Comparison of ENCODE assay signal across 8 cellular contexts in the genomic region with DNA sequence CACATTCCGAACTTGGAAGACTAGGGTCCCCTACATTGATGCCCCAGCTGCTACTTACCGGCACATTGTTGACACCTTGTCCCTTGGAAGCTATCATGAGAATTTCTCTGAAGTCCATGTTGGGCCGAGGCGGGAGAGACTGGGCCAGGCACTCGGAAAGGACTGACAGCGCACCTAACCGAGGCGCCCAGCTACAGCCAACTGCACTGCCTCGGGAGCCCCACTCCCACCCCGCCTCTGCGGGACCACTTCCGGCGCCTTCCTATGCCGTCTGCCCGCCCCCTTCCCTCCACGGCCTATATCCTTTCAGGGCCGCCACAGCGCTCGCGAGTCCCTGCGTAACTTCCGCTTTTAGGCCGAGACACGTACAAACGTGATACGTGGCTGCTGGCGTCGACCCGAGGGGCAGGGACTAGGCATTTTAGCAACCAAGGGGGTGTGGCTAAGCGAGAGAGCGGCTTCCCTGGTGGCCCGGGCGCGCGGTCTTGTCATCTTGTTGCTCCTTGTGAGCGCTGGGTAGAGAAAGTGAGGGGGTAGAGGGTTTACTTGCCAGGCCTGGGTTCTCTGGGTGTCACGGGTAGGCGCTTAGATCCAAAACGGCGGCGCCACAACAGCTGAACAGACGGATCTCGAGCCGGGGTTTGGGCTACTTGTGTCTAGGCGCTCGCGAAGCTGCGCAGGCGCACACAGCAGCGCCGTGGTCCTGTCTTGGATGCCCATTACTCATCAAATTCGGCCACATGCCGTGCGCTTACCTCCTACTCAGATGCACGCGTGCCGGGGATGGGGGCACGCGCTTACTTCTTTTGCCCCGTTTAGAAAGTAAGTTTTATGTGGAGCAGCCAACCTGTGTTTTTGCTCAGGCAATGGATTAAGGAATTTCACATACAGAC. TPM values are rescaled to one million over a fixed set of nuclear protein-coding genes. Genes with fewer than 3 reads are reported as not detected.
A peak's percentile ranks its signal among the peaks of the same experiment; 100 is the strongest.
DNase-seq lines count a peak whose midpoint lies in the region; FAIRE-seq and TF ChIP-seq lines count a peak whose summit lies in the region.

Gene SPTY2D1 (minus strand): TSS at position 203 of the 893 bp plus-strand sequence. CDS start 85 bp downstream, at position 118.

- peak within 1 kb of the TSS; percentile 99 for H3K18ac ChIP-seq in neuronal stem cell (ENCODE audit: low read length)

- peak within 1 kb of the TSS; percentile 81 for H3K23ac ChIP-seq in neuronal stem cell (ENCODE audit: low read depth, low read length, poor library complexity)

- H3K14ac ChIP-seq in neuronal stem cell (ENCODE audit: low read length), result no peak within 1 kb of the TSS

- H2AFZ ChIP-seq in neuronal stem cell (ENCODE audit: low read length), result peak within 1 kb of the TSS; percentile 96

- peak within 1 kb of the TSS; percentile 91 for H2BK5ac ChIP-seq in neuronal stem cell (ENCODE audit: low read length)

- H3K9me3 ChIP-seq in neuronal stem cell (replicated peaks in 1 of 2; ENCODE audit: control insufficient read depth in 2 of 2, insufficient read depth in 1 of 2, low read depth in 1 of 2, low read length in 2 of 2), result no peaks in the 10 kb centered on the region

- CTCF ChIA-PET in HEK293T (lab: Yijun Ruan, JAX), result no interaction called here

- no peak for TF ChIP-seq CTCF in subcutaneous adipose tissue (IDR thresholded peaks at IDR 0.05; ENCODE audit: low read depth)

- H3K9ac ChIP-seq in neuronal stem cell (ENCODE audit: low read depth, low read length, poor library complexity), result peak within 1 kb of the TSS; percentile 79

- H3K79me1 ChIP-seq in neuronal stem cell (ENCODE audit: low read depth, low read length), result peaks cover 4% of the 10 kb centered on the region

- no peaks in the 10 kb centered on the region for H3K27me3 ChIP-seq in neuronal stem cell (ENCODE audit: control insufficient read depth in 3 of 3, insufficient read depth in 3 of 3, low read depth in 1 of 3, low read length in 3 of 3)

- no peak within 1 kb of the TSS for H2BK12ac ChIP-seq in neuronal stem cell (ENCODE audit: low read length)

- peak within 1 kb of the TSS; percentile 76 for H3K4me2 ChIP-seq in neuronal stem cell (ENCODE audit: insufficient read depth, low read length, poor library complexity, severe bottlenecking)

- H3K27ac ChIP-seq in neuronal stem cell (replicated peaks; ENCODE audit: low read length), result peak within 1 kb of the TSS; percentile 92

- in situ Hi-C loops in SK-MEL-5 (cut with HindIII; ENCODE audit: low pct_unique_long_range_greater_than_20kb, low sequenced_read_pairs), result no loop called here

- H2BK120ac ChIP-seq in neuronal stem cell (ENCODE audit: low read depth, low read length), result no peak within 1 kb of the TSS

- POLR2A ChIA-PET in HEK293T (lab: Yijun Ruan, JAX), result interaction anchor here (0.9 to 3.0 kb wide), 15 partner anchors 9 to 250 kb away, joined by 3 to 8 read pairs (median 4); partner anchors contain the start of genes TMEM86A, TSG101 and UEVLD

- FAIRE-seq in frontal cortex (lab: Jason Lieb, UNC), result peak; percentile 21

- no peaks in the 10 kb centered on the region for H3K36me3 ChIP-seq in neuronal stem cell (replicated peaks in 1 of 2; ENCODE audit: control insufficient read depth in 2 of 2, insufficient read depth in 2 of 2, low read length in 2 of 2)

- no peak within 1 kb of the TSS for H4K91ac ChIP-seq in neuronal stem cell (ENCODE audit: low read depth, low read length, poor library complexity)

- no peak within 1 kb of the TSS for H4K8ac ChIP-seq in neuronal stem cell (ENCODE audit: low read depth, low read length)

- DNase-seq in GF-D8 (lab: John Stamatoyannopoulos, UW), result peak; percentile 84
- DNase-seq in HEK293T (ENCODE audit: extremely low spot score), result peak; percentile 95
- peak; percentile 99 for DNase-seq in MV-4-11 (lab: John Stamatoyannopoulos, UW)
- DNase-seq in SK-MEL-5 (ENCODE audit: low read depth, low spot score), result peak; percentile 99
- peak; percentile 98 for DNase-seq in activated naive CD4-positive, alpha-beta T cell treated with Interleukin-2 at 50 U/mL for 16 hours
- DNase-seq in frontal cortex (ENCODE audit: low spot score in 2 of 2), result peak; percentile 78 to 91
- DNase-seq in neuronal stem cell (ENCODE audit: low spot score), result peak; percentile 97

- H2AK5ac ChIP-seq in neuronal stem cell (ENCODE audit: low read depth, low read length), result peak within 1 kb of the TSS; percentile 6

- H2BK15ac ChIP-seq in neuronal stem cell (ENCODE audit: low read length), result peak within 1 kb of the TSS; percentile 39

- WGBS in neuronal stem cell (ENCODE audit: extremely low coverage in 2 of 2, insufficient read length in 2 of 2, insufficient replicate concordance in 1 of 2), 2 donors, result no CpG with 5 or more reads among the region's 60 CpGs

- H3K4me1 ChIP-seq in neuronal stem cell (ENCODE audit: control insufficient read depth in 2 of 2, insufficient read depth in 1 of 2, low read depth in 1 of 2, low read length in 2 of 2), result peaks cover 5 to 7% of the 10 kb centered on the region in 2 donors

- no peak within 1 kb of the TSS for H3K4ac ChIP-seq in neuronal stem cell (ENCODE audit: low read length)

- H3K4me3 ChIP-seq in neuronal stem cell (ENCODE audit: low read length in 2 of 2), result peak within 1 kb of the TSS; percentile 85 to 99

TF ChIP-seq in HEK293T, 16 proteins besides CTCF, POLR2A, EP300 and RAD21:
- TF ChIP-seq HDGF (IDR thresholded peaks at IDR 0.05; ENCODE audit: borderline replicate concordance) (no peak), ELF4 (IDR thresholded peaks at IDR 0.05) (peak; percentile 57; the same call in 1 of the 2 replicates), ARNT (IDR thresholded peaks at IDR 0.05) (no peak), SUZ12 (IDR thresholded peaks at IDR 0.05) (no peak), L3MBTL2 (conservative IDR thresholded peaks at IDR 0.05) (peak; percentile 95), SP1 (IDR thresholded peaks at IDR 0.05) (no peak), NFRKB (IDR thresholded peaks at IDR 0.05) (no peak), FOXA1 (IDR thresholded peaks at IDR 0.05) (no peak), FOXK2 (IDR thresholded peaks at IDR 0.05) (no peak), LEF1 (IDR thresholded peaks at IDR 0.05; ENCODE audit: borderline replicate concordance) (no peak), FOXM1 (IDR thresholded peaks at IDR 0.05; ENCODE audit: borderline replicate concordance) (no peak), CTBP1 (IDR thresholded peaks at IDR 0.05; ENCODE audit: borderline replicate concordance) (no peak), TARDBP (IDR thresholded peaks at IDR 0.05) (no peak), PKNOX1 (IDR thresholded peaks at IDR 0.05) (peak; percentile 70), ZNF384 (IDR thresholded peaks at IDR 0.05) (no peak)

RNA-seq across cellular contexts. Expression of gene SPTY2D1, which starts in this region (rescaled TPM):
- total RNA-seq in SK-MEL-5 (2014; rRNA removed; shearing (Covaris generic)), result 13.8 and 19.9 TPM in 2 replicates
- 11.1 and 16.0 TPM in 2 replicates for polyA plus RNA-seq in SK-MEL-5 (2015; cell fraction: cytosol; rRNA removed)
- polyA plus RNA-seq in SK-MEL-5 (2015; cell fraction: nucleus; rRNA removed), result 6.9 and 9.3 TPM in 2 replicates
- total RNA-seq in frontal cortex (10.2 TPM), subcutaneous adipose tissue (10 to 100 TPM; 16.7 to 22.6 (median 20.2) TPM)
- 8.8 TPM for polyA plus RNA-seq in neuronal stem cell (2013, experiment 1 of 2)
- polyA plus RNA-seq in neuronal stem cell (2013, experiment 2 of 2), result 9.1 TPM

Comparison
In these comparisons a context has a peak if more than half of its experiments do, and no peak if none do; other contexts are left out.
1. Peak in every context shown above with its lines: DNase-seq, H3K4me3 ChIP-seq and H3K27ac ChIP-seq.